ENCODE assay signal across 11 cellular contexts in the genomic region with DNA sequence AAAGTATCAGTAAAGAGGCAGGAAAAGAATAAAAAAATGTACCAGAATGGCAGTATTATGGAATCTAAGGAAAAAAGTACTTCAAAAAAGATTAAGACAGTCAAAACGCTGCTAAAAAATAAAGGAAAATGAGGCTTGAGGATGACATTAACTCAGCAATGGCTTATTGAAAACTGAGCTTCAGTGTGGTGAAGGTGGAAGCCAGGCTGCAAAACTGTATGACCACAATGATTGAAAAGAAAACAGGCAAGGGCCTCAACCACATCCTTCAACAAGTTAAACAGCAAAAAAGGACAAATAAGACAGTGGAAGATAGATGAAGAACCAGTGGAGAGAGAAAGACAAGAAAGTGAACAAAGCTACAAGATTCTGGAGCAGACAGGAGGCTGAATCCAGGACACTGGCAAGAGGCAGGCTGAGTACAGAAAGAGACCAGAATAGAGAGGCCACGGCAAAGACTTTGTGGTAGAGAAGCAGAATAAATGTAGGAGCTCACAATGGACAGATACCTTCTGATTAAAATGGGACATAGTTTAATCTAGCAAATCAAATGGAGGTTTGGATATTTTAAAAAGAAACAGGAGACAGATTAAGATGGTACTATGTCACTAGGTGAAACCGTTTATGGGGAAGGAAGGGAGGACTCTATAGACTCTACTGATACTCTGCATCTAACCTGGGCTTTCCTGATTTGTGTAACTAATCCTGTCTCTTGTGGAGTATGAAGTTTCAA.
DNase-seq lines count a peak whose midpoint lies in the region; ATAC-seq and TF ChIP-seq lines count a peak whose summit lies in the region.
"Had no signal": no experiment of that assay in that cellular context is flagged by ENCODE, and none has a peak within 500 bp of the region (broad histone marks: within the 10 kb centered on the region; RNA-seq: fewer than 3 reads in every experiment).

No MANE protein-coding gene starts in this region.

- H3K27ac ChIP-seq in epithelial cell of prostate: peak overlapping the region; percentile 48

- no peak overlapping the region for H3K4me3 ChIP-seq in GM12865 (ENCODE audit: low read depth, low read length)

- no peak overlapping the region for H3K27ac Mint-ChIP-seq in activated T-cell treated with anti-CD3 and anti-CD28 coated beads, Interleukin-2, amount 50 U/mL, for 24 hours

- H3K36me3 Mint-ChIP-seq in activated T-cell treated with anti-CD3 and anti-CD28 coated beads, Interleukin-2, amount 50 U/mL, for 24 hours (ENCODE audit: low read depth): no peaks in the 10 kb centered on the region
- H3K36me3 Mint-ChIP-seq: CD8-positive, alpha-beta memory T cell had no signal

- DNase-seq in GM12865 (ENCODE audit: low read depth) (peak; percentile 54), LHCN-M2 (ENCODE audit: low read depth) (peak; percentile 57), epithelial cell of prostate (ENCODE audit: low read depth, low spot score) (no peak), NCI-H1105 treated with DMSO at 0.1 percent for 48 hours (lab: John Stamatoyannopoulos, UW) (no peak), cerebellar cortex (ENCODE audit: low spot score) (no peak), COLO829 (ENCODE audit: low spot score) (no peak)
- DNase-seq in activated T-cell treated with anti-CD3 and anti-CD28 coated beads, Interleukin-2, amount 50 U/mL, for 24 hours: no peak
- DNase-seq: CD8-positive, alpha-beta memory T cell; retina had no signal

- H3K4me1 Mint-ChIP-seq in activated T-cell treated with anti-CD3 and anti-CD28 coated beads, Interleukin-2, amount 50 U/mL, for 24 hours (ENCODE audit: low read depth): peaks cover 4% of the 10 kb centered on the region
- H3K4me1 Mint-ChIP-seq: central memory CD8-positive, alpha-beta T cell had no signal

- H3K4me3 Mint-ChIP-seq in activated T-cell treated with anti-CD3 and anti-CD28 coated beads, Interleukin-2, amount 50 U/mL, for 24 hours: no peak overlapping the region
- H3K4me3 Mint-ChIP-seq: CD8-positive, alpha-beta memory T cell; central memory CD8-positive, alpha-beta T cell had no signal

- no peaks in the 10 kb centered on the region for H3K9me3 Mint-ChIP-seq in activated T-cell treated with anti-CD3 and anti-CD28 coated beads, Interleukin-2, amount 50 U/mL, for 24 hours
- H3K9me3 Mint-ChIP-seq: CD8-positive, alpha-beta memory T cell; central memory CD8-positive, alpha-beta T cell had no signal

- peaks cover 13% of the 10 kb centered on the region for H3K27me3 Mint-ChIP-seq in activated T-cell treated with anti-CD3 and anti-CD28 coated beads, Interleukin-2, amount 50 U/mL, for 24 hours
- H3K27me3 Mint-ChIP-seq: central memory CD8-positive, alpha-beta T cell had no signal

- no peak for TF ChIP-seq CTCF in GM12865 (IDR thresholded peaks at IDR 0.05; ENCODE audit: insufficient read depth, low read depth, low read length, missing control alignments)

- ATAC-seq in GM19467 (IDR thresholded peaks at IDR 0.05; ENCODE audit: unreplicated experiment): peak; percentile 59

Comparison
In these comparisons a context has a peak if more than half of its experiments do, and no peak if none do; other contexts are left out.
1. DNase-seq: peak in GM12865 (single experiment) and LHCN-M2 (single experiment); none in epithelial cell of prostate (single experiment), NCI-H1105 treated with DMSO at 0.1 percent for 48 hours (single experiment), cerebellar cortex (single experiment), COLO829 (single experiment) and activated T-cell treated with anti-CD3 and anti-CD28 coated beads, Interleukin-2, amount 50 U/mL, for 24 hours (single experiment).